1 cellular context compared by ENCODE assay signal in genomic region chr17:49968380-49969133, GRCh38.
TF ChIP-seq lines count a peak whose summit lies in the region.

No MANE protein-coding gene starts in this region.

TF ChIP-seq in HepG2, 621 proteins besides CTCF, POLR2A, EP300 and RAD21 (continued from another document and continues in another):
- TF ChIP-seq SP5 (CRISPR knock-in tag; IDR thresholded peaks at IDR 0.05; ENCODE audit: borderline replicate concordance, low read depth), result no peak
- no peak for TF ChIP-seq SMAD1 (CRISPR knock-in tag; IDR thresholded peaks at IDR 0.05; ENCODE audit: borderline replicate concordance, low read depth)
- TF ChIP-seq CREB3 (CRISPR knock-in tag; IDR thresholded peaks at IDR 0.05), result no peak
- no peak for TF ChIP-seq ZMYM3 (CRISPR knock-in tag; IDR thresholded peaks at IDR 0.05)
- TF ChIP-seq HNRNPLL (IDR thresholded peaks at IDR 0.05; ENCODE audit: low read depth, low read length, poor library complexity, severe bottlenecking), result peak; percentile 77
- 0 out of 2 replicates have a peak, but pooled peaks have one; percentile 71 for TF ChIP-seq ZBTB10 (CRISPR knock-in tag; IDR thresholded peaks at IDR 0.05; ENCODE audit: borderline replicate concordance)
- no peak for TF ChIP-seq ZKSCAN8 (CRISPR knock-in tag; IDR thresholded peaks at IDR 0.05; ENCODE audit: borderline replicate concordance)
- TF ChIP-seq ZNF407 (CRISPR knock-in tag; IDR thresholded peaks at IDR 0.05; ENCODE audit: not compliant biosample characterization), result no peak
- TF ChIP-seq ZNF724P (CRISPR knock-in tag; IDR thresholded peaks at IDR 0.05; ENCODE audit: borderline replicate concordance), result no peak
- no peak for TF ChIP-seq FOXP1 (IDR thresholded peaks at IDR 0.05)
- 0 out of 2 replicates have a peak, but pooled peaks have one; percentile 46 for TF ChIP-seq FOXP1 (CRISPR knock-in tag; IDR thresholded peaks at IDR 0.05)
- TF ChIP-seq ZNF260 (CRISPR knock-in tag; IDR thresholded peaks at IDR 0.05; ENCODE audit: borderline replicate concordance, low read depth), result no peak
- no peak for TF ChIP-seq MTA3 (CRISPR knock-in tag; IDR thresholded peaks at IDR 0.05)
- TF ChIP-seq NR2C2 (CRISPR knock-in tag; IDR thresholded peaks at IDR 0.05; ENCODE audit: borderline replicate concordance), result peak; percentile 37; the same call in 1 of the 2 replicates
- no peak for TF ChIP-seq RNF219 (CRISPR knock-in tag; IDR thresholded peaks at IDR 0.05)
- no peak for TF ChIP-seq MEIS2 (CRISPR knock-in tag; IDR thresholded peaks at IDR 0.05)
- TF ChIP-seq ZBTB26 (CRISPR knock-in tag; IDR thresholded peaks at IDR 0.05; ENCODE audit: borderline replicate concordance), result no peak
- TF ChIP-seq KDM1A (CRISPR knock-in tag; IDR thresholded peaks at IDR 0.05), result no peak
- no peak for TF ChIP-seq TCF12 (IDR thresholded peaks at IDR 0.05)
- TF ChIP-seq TCF12 (CRISPR knock-in tag; IDR thresholded peaks at IDR 0.05), result no peak
- TF ChIP-seq ATRX (CRISPR knock-in tag; IDR thresholded peaks at IDR 0.05; ENCODE audit: borderline replicate concordance), result no peak
- TF ChIP-seq EHMT2 (IDR thresholded peaks at IDR 0.05; ENCODE audit: borderline replicate concordance, low read depth, low read length), result no peak
- TF ChIP-seq ETS1 (CRISPR knock-in tag; IDR thresholded peaks at IDR 0.05), result no peak
- TF ChIP-seq ZNF737 (CRISPR knock-in tag; IDR thresholded peaks at IDR 0.05; ENCODE audit: borderline replicate concordance), result no peak
- TF ChIP-seq ZNF674 (CRISPR knock-in tag; IDR thresholded peaks at IDR 0.05; ENCODE audit: low read depth), result no peak
- no peak for TF ChIP-seq RFX3 (CRISPR knock-in tag; IDR thresholded peaks at IDR 0.05)
- no peak for TF ChIP-seq PBX3 (CRISPR knock-in tag; IDR thresholded peaks at IDR 0.05; ENCODE audit: borderline replicate concordance)
- no peak for TF ChIP-seq MXI1 (IDR thresholded peaks at IDR 0.05; ENCODE audit: borderline replicate concordance, low read depth, low read length)
- TF ChIP-seq TAF1 (CRISPR knock-in tag; IDR thresholded peaks at IDR 0.05), result peak; percentile 26; the same call in 1 of the 2 replicates
- TF ChIP-seq ZNF3 (CRISPR knock-in tag; IDR thresholded peaks at IDR 0.05), result no peak
- peak; percentile 13; the same call in 1 of the 2 replicates for TF ChIP-seq MTA1 (CRISPR knock-in tag; IDR thresholded peaks at IDR 0.05; ENCODE audit: borderline replicate concordance)
- no peak for TF ChIP-seq FIP1L1 (IDR thresholded peaks at IDR 0.05; ENCODE audit: borderline replicate concordance, insufficient read depth, low read depth, low read length)
- TF ChIP-seq REPIN1 (CRISPR knock-in tag; IDR thresholded peaks at IDR 0.05; ENCODE audit: borderline replicate concordance, low read depth), result no peak
- peak; percentile 87 for TF ChIP-seq HOXA3 (CRISPR knock-in tag; IDR thresholded peaks at IDR 0.05)
- TF ChIP-seq ERF (CRISPR knock-in tag; IDR thresholded peaks at IDR 0.05), result no peak; the same call in 1 of the 2 replicates
- no peak; the same call in 1 of the 2 replicates for TF ChIP-seq ZNF547 (CRISPR knock-in tag; IDR thresholded peaks at IDR 0.05)
- peak; percentile 56; the same call in 1 of the 2 replicates for TF ChIP-seq PHF21A (CRISPR knock-in tag; IDR thresholded peaks at IDR 0.05)
- TF ChIP-seq ELF3 (CRISPR knock-in tag; IDR thresholded peaks at IDR 0.05), result peak; percentile 74
- peak in 1 of 2 experiments; percentile 42; a peak in 2 of 4 replicates for TF ChIP-seq HMGXB4 (CRISPR knock-in tag; IDR thresholded peaks at IDR 0.05; ENCODE audit: borderline replicate concordance in 1 of 2, low read depth in 1 of 2)
- no peak for TF ChIP-seq BATF2 (CRISPR knock-in tag; IDR thresholded peaks at IDR 0.05)
